1 cellular context compared by ENCODE assay signal in genomic region chr11:128891912-128892398, GRCh38.
TF ChIP-seq lines count a peak whose summit lies in the region.

No MANE protein-coding gene starts in this region.

TF ChIP-seq in WTC11, 78 proteins besides CTCF, POLR2A, EP300 and RAD21 (continued from another document):
- TF ChIP-seq PREB (CRISPR knock-in tag; IDR thresholded peaks at IDR 0.05; ENCODE audit: borderline replicate concordance) (no peak), ZMAT4 (CRISPR knock-in tag; IDR thresholded peaks at IDR 0.05) (no peak), GRHL2 (CRISPR knock-in tag; IDR thresholded peaks at IDR 0.05; ENCODE audit: insufficient replicate concordance, severe bottlenecking) (no peak)
